ENCODE assay signal across 17 cellular contexts in the genomic region with DNA sequence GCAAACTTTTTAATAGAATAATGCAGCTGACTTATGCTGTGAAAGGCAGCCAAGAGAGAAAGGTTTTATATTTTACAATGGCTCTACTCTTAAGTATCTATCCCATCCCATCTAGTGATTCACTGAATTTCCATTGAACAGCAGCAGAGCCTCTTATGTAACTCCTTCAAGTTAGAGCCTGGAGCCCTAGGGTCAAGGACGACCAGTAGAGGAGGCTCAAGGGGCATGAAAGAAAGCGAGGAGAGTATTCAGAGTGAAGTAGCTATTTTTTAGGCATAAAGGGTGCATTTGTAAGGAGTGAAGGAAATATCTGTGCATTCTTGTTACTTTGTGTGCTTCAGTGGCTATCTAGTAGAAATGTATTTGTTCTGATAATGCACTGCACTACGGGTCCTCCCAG.
A peak's percentile ranks its signal among the peaks of the same experiment; 100 is the strongest.
DNase-seq lines count a peak whose midpoint lies in the region; ATAC-seq and TF ChIP-seq lines count a peak whose summit lies in the region.
"Had no signal": no experiment of that assay in that cellular context is flagged by ENCODE, and none has a peak within 500 bp of the region (broad histone marks: within the 10 kb centered on the region; RNA-seq: fewer than 3 reads in every experiment).

No MANE protein-coding gene starts in this region.

- H4K20me1 ChIP-seq in DND-41 (ENCODE audit: insufficient read depth, low read length) (no peaks in the 10 kb centered on the region), OCI-LY3 (ENCODE audit: insufficient read depth, low read length) (no peaks in the 10 kb centered on the region)

- no peak overlapping the region for H3K9ac ChIP-seq in DND-41 (ENCODE audit: low read depth, low read length)
- H3K9ac ChIP-seq in OCI-LY3 (ENCODE audit: low read length) = no peak overlapping the region
- H3K9ac ChIP-seq: parathyroid adenoma had no signal

- H3K27ac ChIP-seq in DND-41 (ENCODE audit: low read length) = no peak overlapping the region
- H3K27ac ChIP-seq in OCI-LY3 (ENCODE audit: low read length) = no peak overlapping the region
- no peak overlapping the region for H3K27ac ChIP-seq in iPS DF 6.9 (ENCODE audit: low read length)
- H3K27ac ChIP-seq: foreskin keratinocyte, left ventricle myocardium inferior, parathyroid adenoma had no signal

- peak; percentile 18; the same call in 1 of the 2 replicates for TF ChIP-seq RAD21 in Ishikawa (IDR thresholded peaks at IDR 0.05; ENCODE audit: low read depth)

- no peaks in the 10 kb centered on the region for H3K27me3 ChIP-seq in DND-41 (ENCODE audit: insufficient read depth, low read length, poor library complexity)
- no peaks in the 10 kb centered on the region for H3K27me3 ChIP-seq in OCI-LY3 (ENCODE audit: low read depth, low read length)
- H3K27me3 ChIP-seq in iPS DF 6.9 (ENCODE audit: control insufficient read depth, insufficient read depth, low read length) = no peaks in the 10 kb centered on the region
- H3K27me3 ChIP-seq: foreskin keratinocyte had no signal

- no peak overlapping the region for H3K27ac Mint-ChIP-seq in activated naive CD8-positive, alpha-beta T cell treated with anti-CD3 and anti-CD28 coated beads, Interleukin-2, amount 50 U/mL, for 24 hours
- H3K27ac Mint-ChIP-seq: IgD-negative memory B cell had no signal

- ATAC-seq in DND-41 (ENCODE audit: insufficient read depth, low read depth) (no peak), HG03108 (IDR thresholded peaks at IDR 0.05; ENCODE audit: unreplicated experiment) (no peak)
- ATAC-seq in activated naive CD8-positive, alpha-beta T cell treated with anti-CD3 and anti-CD28 coated beads, Interleukin-2, amount 50 U/mL, for 24 hours = no peak
- ATAC-seq: foreskin keratinocyte had no signal

- H3K4me1 Mint-ChIP-seq in activated naive CD8-positive, alpha-beta T cell treated with anti-CD3 and anti-CD28 coated beads, Interleukin-2, amount 50 U/mL, for 24 hours = no peaks in the 10 kb centered on the region
- H3K4me1 Mint-ChIP-seq: IgD-negative memory B cell had no signal

- H3K9me3 ChIP-seq in DND-41 (ENCODE audit: insufficient read depth, low read length, severe bottlenecking) (no peaks in the 10 kb centered on the region), OCI-LY3 (ENCODE audit: insufficient read depth, low read length) (no peaks in the 10 kb centered on the region), iPS DF 6.9 (ENCODE audit: control insufficient read depth, insufficient read depth, low read length) (no peaks in the 10 kb centered on the region)
- H3K9me3 ChIP-seq: left ventricle myocardium inferior had no signal

- H3K4me3 Mint-ChIP-seq in activated naive CD8-positive, alpha-beta T cell treated with anti-CD3 and anti-CD28 coated beads, Interleukin-2, amount 50 U/mL, for 24 hours = no peak overlapping the region
- H3K4me3 Mint-ChIP-seq: IgD-negative memory B cell had no signal

- TF ChIP-seq CTCF in DND-41 (IDR thresholded peaks at IDR 0.05; ENCODE audit: borderline replicate concordance, extremely low read depth, low read length, poor library complexity, severe bottlenecking) = peak; percentile 12
- peak; percentile 22; the same call in 1 of the 2 replicates for TF ChIP-seq CTCF in OCI-LY3 (IDR thresholded peaks at IDR 0.05; ENCODE audit: low read depth, low read length)

- peaks cover 2% of the 10 kb centered on the region for H3K27me3 Mint-ChIP-seq in activated naive CD8-positive, alpha-beta T cell treated with anti-CD3 and anti-CD28 coated beads, Interleukin-2, amount 50 U/mL, for 24 hours

- H3K4me1 ChIP-seq in DND-41 (ENCODE audit: insufficient read depth, low read length) (no peaks in the 10 kb centered on the region), OCI-LY3 (ENCODE audit: low read length) (no peaks in the 10 kb centered on the region), iPS DF 6.9 (ENCODE audit: control insufficient read depth, insufficient read depth, low read length) (no peaks in the 10 kb centered on the region)
- H3K4me1 ChIP-seq: foreskin keratinocyte, left ventricle myocardium inferior, parathyroid adenoma had no signal

- DNase-seq in DND-41 (no peak), iPS DF 6.9 (ENCODE audit: low read depth, low spot score) (peak; percentile 9), NCI-H2196 treated with DMSO at 0.1 percent for 48 hours (lab: John Stamatoyannopoulos, UW; ENCODE audit: unreplicated experiment) (no peak)
- DNase-seq in activated CD4-positive, CD25-positive, alpha-beta regulatory T cell treated with anti-CD3 and anti-CD28 coated beads, Interleukin-2, amount 50 U/mL, for 72 hours = no peak
- DNase-seq in activated naive CD8-positive, alpha-beta T cell treated with anti-CD3 and anti-CD28 coated beads, Interleukin-2, amount 50 U/mL, for 24 hours = no peak
- DNase-seq: activated CD4-positive, CD25-positive, alpha-beta regulatory T cell; aorta; foreskin keratinocyte; left ventricle myocardium inferior; NCI-H1417 treated with DMSO at 0.1 percent for 48 hours; stimulated activated CD4-positive, alpha-beta T cell treated with anti-CD3 and anti-CD28 coated beads, Interleukin-2, amount 100 ng/mL, for 48 hours; substantia nigra had no signal

- H3K9me3 Mint-ChIP-seq in activated naive CD8-positive, alpha-beta T cell treated with anti-CD3 and anti-CD28 coated beads, Interleukin-2, amount 50 U/mL, for 24 hours = no peaks in the 10 kb centered on the region
- H3K9me3 Mint-ChIP-seq: IgD-negative memory B cell had no signal

- TF ChIP-seq EP300 in Ishikawa (IDR thresholded peaks at IDR 0.05; ENCODE audit: borderline replicate concordance) = no peak

- H3K4me3 ChIP-seq in DND-41 (ENCODE audit: low read depth in 1 of 2, low read length in 2 of 2) (no peak overlapping the region), OCI-LY3 (ENCODE audit: low read length) (no peak overlapping the region), iPS DF 6.9 (ENCODE audit: low read length) (no peak overlapping the region)
- H3K4me3 ChIP-seq: left ventricle myocardium inferior had no signal

- H3K36me3 Mint-ChIP-seq in activated naive CD8-positive, alpha-beta T cell treated with anti-CD3 and anti-CD28 coated beads, Interleukin-2, amount 50 U/mL, for 24 hours (ENCODE audit: low read depth) = no peaks in the 10 kb centered on the region
- H3K36me3 Mint-ChIP-seq: IgD-negative memory B cell had no signal

- H3K79me2 ChIP-seq in DND-41 (ENCODE audit: insufficient read depth, low read length) (no peaks in the 10 kb centered on the region), OCI-LY3 (ENCODE audit: low read length) (no peaks in the 10 kb centered on the region)
- H3K79me2 ChIP-seq: parathyroid adenoma had no signal

- no peak overlapping the region for H2AFZ ChIP-seq in DND-41 (ENCODE audit: low read depth, low read length)
- H2AFZ ChIP-seq in OCI-LY3 (ENCODE audit: low read depth, low read length) = no peak overlapping the region
- H2AFZ ChIP-seq: parathyroid adenoma had no signal

- H3K4me2 ChIP-seq in DND-41 (ENCODE audit: insufficient read depth, low read length) = no peak overlapping the region
- no peak overlapping the region for H3K4me2 ChIP-seq in OCI-LY3 (ENCODE audit: low read length)

- H3K36me3 ChIP-seq in DND-41 (ENCODE audit: insufficient read depth, low read length) = no peaks in the 10 kb centered on the region
- H3K36me3 ChIP-seq in OCI-LY3 (replicated peaks; ENCODE audit: low read depth, low read length) = no peaks in the 10 kb centered on the region
- H3K36me3 ChIP-seq in iPS DF 6.9 (ENCODE audit: control insufficient read depth, insufficient read depth, low read length) = no peaks in the 10 kb centered on the region
- H3K36me3 ChIP-seq: left ventricle myocardium inferior had no signal

- WGBS in iPS DF 6.9 (ENCODE audit: insufficient coverage, insufficient read length) = no CpG with 5 or more reads among the region's 3 CpGs

TF ChIP-seq in Ishikawa, 13 proteins besides CTCF, POLR2A, EP300 and RAD21:
- TF ChIP-seq, protein P1, sequence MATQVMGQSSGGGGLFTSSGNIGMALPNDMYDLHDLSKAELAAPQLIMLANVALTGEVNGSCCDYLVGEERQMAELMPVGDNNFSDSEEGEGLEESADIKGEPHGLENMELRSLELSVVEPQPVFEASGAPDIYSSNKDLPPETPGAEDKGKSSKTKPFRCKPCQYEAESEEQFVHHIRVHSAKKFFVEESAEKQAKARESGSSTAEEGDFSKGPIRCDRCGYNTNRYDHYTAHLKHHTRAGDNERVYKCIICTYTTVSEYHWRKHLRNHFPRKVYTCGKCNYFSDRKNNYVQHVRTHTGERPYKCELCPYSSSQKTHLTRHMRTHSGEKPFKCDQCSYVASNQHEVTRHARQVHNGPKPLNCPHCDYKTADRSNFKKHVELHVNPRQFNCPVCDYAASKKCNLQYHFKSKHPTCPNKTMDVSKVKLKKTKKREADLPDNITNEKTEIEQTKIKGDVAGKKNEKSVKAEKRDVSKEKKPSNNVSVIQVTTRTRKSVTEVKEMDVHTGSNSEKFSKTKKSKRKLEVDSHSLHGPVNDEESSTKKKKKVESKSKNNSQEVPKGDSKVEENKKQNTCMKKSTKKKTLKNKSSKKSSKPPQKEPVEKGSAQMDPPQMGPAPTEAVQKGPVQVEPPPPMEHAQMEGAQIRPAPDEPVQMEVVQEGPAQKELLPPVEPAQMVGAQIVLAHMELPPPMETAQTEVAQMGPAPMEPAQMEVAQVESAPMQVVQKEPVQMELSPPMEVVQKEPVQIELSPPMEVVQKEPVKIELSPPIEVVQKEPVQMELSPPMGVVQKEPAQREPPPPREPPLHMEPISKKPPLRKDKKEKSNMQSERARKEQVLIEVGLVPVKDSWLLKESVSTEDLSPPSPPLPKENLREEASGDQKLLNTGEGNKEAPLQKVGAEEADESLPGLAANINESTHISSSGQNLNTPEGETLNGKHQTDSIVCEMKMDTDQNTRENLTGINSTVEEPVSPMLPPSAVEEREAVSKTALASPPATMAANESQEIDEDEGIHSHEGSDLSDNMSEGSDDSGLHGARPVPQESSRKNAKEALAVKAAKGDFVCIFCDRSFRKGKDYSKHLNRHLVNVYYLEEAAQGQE (IDR thresholded peaks at IDR 0.05; ENCODE audit: low read depth) = no peak
- TF ChIP-seq CEBPB (IDR thresholded peaks at IDR 0.05) (no peak), TCF12 (IDR thresholded peaks at IDR 0.05; ENCODE audit: low read depth) (no peak), CREB1 (IDR thresholded peaks at IDR 0.05; ENCODE audit: low read depth) (no peak), TAF1 (IDR thresholded peaks at IDR 0.05; ENCODE audit: low read depth) (no peak), FOXM1 (IDR thresholded peaks at IDR 0.05; ENCODE audit: borderline replicate concordance, low read depth) (no peak)
- TF ChIP-seq, protein P2, sequence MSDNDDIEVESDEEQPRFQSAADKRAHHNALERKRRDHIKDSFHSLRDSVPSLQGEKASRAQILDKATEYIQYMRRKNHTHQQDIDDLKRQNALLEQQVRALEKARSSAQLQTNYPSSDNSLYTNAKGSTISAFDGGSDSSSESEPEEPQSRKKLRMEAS (IDR thresholded peaks at IDR 0.05) = no peak
